Comparison of ENCODE assay signal across 24 cellular contexts in the genomic region with DNA sequence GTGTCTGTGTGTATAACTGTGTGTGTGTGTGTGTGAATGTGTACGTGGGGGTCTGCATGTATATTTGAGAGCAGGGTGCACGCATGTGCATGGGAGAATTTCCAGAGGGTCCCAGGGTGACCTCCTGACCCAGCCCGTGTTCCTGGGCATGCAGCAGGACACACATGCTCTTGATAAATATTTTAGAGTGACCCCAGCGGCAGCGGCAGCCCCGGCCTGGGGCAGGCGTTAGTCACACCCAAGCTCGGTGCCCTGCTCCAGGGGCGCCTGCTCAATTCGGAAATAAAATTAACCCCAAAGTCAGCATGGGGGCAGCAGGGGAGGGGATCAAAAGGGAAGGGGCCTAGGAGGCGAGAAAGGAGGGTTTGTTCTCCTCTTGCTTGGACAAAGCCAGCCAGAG.
"Had no signal": no experiment of that assay in that cellular context is flagged by ENCODE, and none has a peak within 500 bp of the region (broad histone marks: within the 10 kb centered on the region; RNA-seq: fewer than 3 reads in every experiment).

No MANE protein-coding gene starts in this region.

- ATAC-seq: K562, Panc1, PC-3, Right ventricle myocardium inferior, SK-N-SH treated with all-trans-retinoic acid at 6 μM for 48 hours had no signal

- FAIRE-seq: K562 had no signal

- H3K4me1 Mint-ChIP-seq: IgD-negative memory B cell had no signal

- H3K36me3 ChIP-seq: SJCRH30 had no signal

- H3K36me3 Mint-ChIP-seq: IgD-negative memory B cell had no signal

- H3K4me3 Mint-ChIP-seq: IgD-negative memory B cell had no signal

- H3K4me3 ChIP-seq: K562, SJCRH30 had no signal

- H3K4me1 ChIP-seq: SJCRH30 had no signal

- H3K27ac ChIP-seq: HL-60, KMS-11, RWPE1, SJCRH30 had no signal

- DNase-seq: Kasumi-1, MM.1S, NCI-H1092 treated with DMSO at 0.1 percent for 48 hours, NCI-H1436, NCI-H187, NCI-H2029, NCI-H2171 treated with DMSO at 0.1 percent for 48 hours, NCI-H226, NCI-H446, NCI-H510A, NCI-H524 treated with DMSO at 0.1 percent for 48 hours, NCI-H69, NCI-H774, PC-3, SHP77 treated with DMSO at 0.1 percent for 48 hours, SJCRH30 had no signal
